In genomic region chr19:38684078-38684861, GRCh38 we compare ENCODE assay signal across 8 cellular contexts. TPM values are rescaled to one million over a fixed set of nuclear protein-coding genes. Genes with fewer than 3 reads are reported as not detected.
DNase-seq lines count a peak whose midpoint lies in the region; ATAC-seq and TF ChIP-seq lines count a peak whose summit lies in the region.

No MANE protein-coding gene starts in this region.

- H3K27me3 Mint-ChIP-seq in activated CD4-positive, alpha-beta T cell treated with anti-CD3 and anti-CD28 coated beads, Interleukin-2, amount 10 ng/mL, durations not matched to agents 7 days and 5 days, result no peaks in the 10 kb centered on the region

- intact Hi-C loops in prostate gland (cut with DNase I), result no loop called here

- H3K4me3 ChIP-seq in MM.1S (ENCODE audit: low read length) (no peak overlapping the region), prostate gland (no peak overlapping the region)

- no peak for ATAC-seq in HG03039 (IDR thresholded peaks at IDR 0.05; ENCODE audit: unreplicated experiment)

- H3K9me2 ChIP-seq in MM.1S (replicated peaks; ENCODE audit: insufficient read depth, low read length), result no peaks in the 10 kb centered on the region

- no peaks in the 10 kb centered on the region for H4K20me1 ChIP-seq in MM.1S (ENCODE audit: insufficient read depth, low read length)

- H3K4me1 Mint-ChIP-seq in activated CD4-positive, alpha-beta T cell treated with anti-CD3 and anti-CD28 coated beads, Interleukin-2, amount 10 ng/mL, durations not matched to agents 7 days and 5 days, result peaks cover 93% of the 10 kb centered on the region

- CTCF ChIA-PET in activated CD4-positive, alpha-beta T cell treated with anti-CD3 and anti-CD28 coated beads, Interleukin-2, amount 10 ng/mL, durations not matched to agents 7 days and 5 days (lab: Charles Lee), result interaction anchor here (1.0 to 2.2 kb wide), 3 partner anchors 10 to 47 kb away, joined by 3 to 7 read pairs (median 3); no protein-coding TSS in a partner anchor

- H3K4me1 ChIP-seq in MM.1S (ENCODE audit: low read length) (peaks cover 47% of the 10 kb centered on the region), prostate gland (replicated peaks) (peaks cover 34% of the 10 kb centered on the region)

- TF ChIP-seq CTCF in MM.1S (IDR thresholded peaks at IDR 0.05; ENCODE audit: low read length), result no peak
- no peak for TF ChIP-seq CTCF in prostate gland (IDR thresholded peaks at IDR 0.05)

- H3K36me3 ChIP-seq in MM.1S (replicated peaks; ENCODE audit: insufficient read depth, low read length) (no peaks in the 10 kb centered on the region), prostate gland (no peaks in the 10 kb centered on the region)

- no peak overlapping the region for H3K4me3 Mint-ChIP-seq in activated CD4-positive, alpha-beta T cell treated with anti-CD3 and anti-CD28 coated beads, Interleukin-2, amount 10 ng/mL, durations not matched to agents 7 days and 5 days

- POLR2A ChIA-PET in activated CD4-positive, alpha-beta T cell treated with anti-CD3 and anti-CD28 coated beads, Interleukin-2, amount 10 ng/mL, durations not matched to agents 7 days and 5 days (lab: Charles Lee), result no interaction called here

- peak overlapping the region; percentile 82 for H3K27ac Mint-ChIP-seq in activated CD4-positive, alpha-beta T cell treated with anti-CD3 and anti-CD28 coated beads, Interleukin-2, amount 10 ng/mL, durations not matched to agents 7 days and 5 days

- no peaks in the 10 kb centered on the region for H3K27me3 ChIP-seq in MM.1S (replicated peaks; ENCODE audit: insufficient read depth, low read length)
- no peaks in the 10 kb centered on the region for H3K27me3 ChIP-seq in prostate gland (replicated peaks; ENCODE audit: insufficient read depth)

- peak overlapping the region; percentile 30 for H3K4me2 ChIP-seq in MM.1S (ENCODE audit: low read depth, low read length)

- DNase-seq in GM03348 (ENCODE audit: low spot score) (peak; percentile 80), MM.1S (peak; percentile 38), fibroblast of the conjunctiva (ENCODE audit: low read depth) (peak; percentile 85), prostate gland (ENCODE audit: low spot score) (peak; percentile 65), NCI-H774 (lab: John Stamatoyannopoulos, UW) (no peak), NCI-H1930 (lab: John Stamatoyannopoulos, UW) (no peak)
- peak; percentile 20 for DNase-seq in activated CD4-positive, alpha-beta T cell treated with anti-CD3 and anti-CD28 coated beads, Interleukin-2, amount 10 ng/mL, durations not matched to agents 7 days and 5 days

- no peak for TF ChIP-seq POLR2A in prostate gland (IDR thresholded peaks at IDR 0.05)

- peaks cover 4% of the 10 kb centered on the region for H3K9me3 Mint-ChIP-seq in activated CD4-positive, alpha-beta T cell treated with anti-CD3 and anti-CD28 coated beads, Interleukin-2, amount 10 ng/mL, durations not matched to agents 7 days and 5 days

- H3K27ac ChIP-seq in MM.1S (ENCODE audit: low read length) (peak overlapping the region; percentile 93), prostate gland (peak overlapping the region; percentile 94 to 96)

- H2AFZ ChIP-seq in MM.1S (ENCODE audit: low read length), result no peak overlapping the region

- H3K36me3 Mint-ChIP-seq in activated CD4-positive, alpha-beta T cell treated with anti-CD3 and anti-CD28 coated beads, Interleukin-2, amount 10 ng/mL, durations not matched to agents 7 days and 5 days (ENCODE audit: low read depth), result peaks cover 39% of the 10 kb centered on the region

- H3K9me3 ChIP-seq in MM.1S (replicated peaks; ENCODE audit: insufficient read depth, low read length) (no peaks in the 10 kb centered on the region), prostate gland (no peaks in the 10 kb centered on the region)

- H3K9ac ChIP-seq in MM.1S (ENCODE audit: low read length), result peak overlapping the region; percentile 54

- WGBS in prostate gland, result 13% methylated on average over 7 of the region's 7 CpGs

- peaks cover 94% of the 10 kb centered on the region for H3K79me2 ChIP-seq in MM.1S (ENCODE audit: low read length)

- H3F3A ChIP-seq in MM.1S (ENCODE audit: insufficient read depth, low read length), result peaks cover 40% of the 10 kb centered on the region

RNA-seq across cellular contexts. Expression of gene ACTN4, which starts 36.8 kb away (rescaled TPM):
- 100 to 1,000 TPM; 337 to 354 TPM for total RNA-seq in activated CD4-positive, alpha-beta T cell treated with anti-CD3 and anti-CD28 coated beads, Interleukin-2, amount 10 ng/mL, durations not matched to agents 7 days and 5 days
- total RNA-seq in prostate gland, result 100 to 1,000 TPM; 312 to 330 TPM

Comparison
In these comparisons a context has a peak if more than half of its experiments do, and no peak if none do; other contexts are left out.
1. DNase-seq: peak in GM03348 (single experiment), MM.1S (single experiment), activated CD4-positive, alpha-beta T cell treated with anti-CD3 and anti-CD28 coated beads, Interleukin-2, amount 10 ng/mL, durations not matched to agents 7 days and 5 days (single experiment), fibroblast of the conjunctiva (single experiment) and prostate gland (single experiment); none in NCI-H774 (single experiment) and NCI-H1930 (0 of 2).